In the genomic region with DNA sequence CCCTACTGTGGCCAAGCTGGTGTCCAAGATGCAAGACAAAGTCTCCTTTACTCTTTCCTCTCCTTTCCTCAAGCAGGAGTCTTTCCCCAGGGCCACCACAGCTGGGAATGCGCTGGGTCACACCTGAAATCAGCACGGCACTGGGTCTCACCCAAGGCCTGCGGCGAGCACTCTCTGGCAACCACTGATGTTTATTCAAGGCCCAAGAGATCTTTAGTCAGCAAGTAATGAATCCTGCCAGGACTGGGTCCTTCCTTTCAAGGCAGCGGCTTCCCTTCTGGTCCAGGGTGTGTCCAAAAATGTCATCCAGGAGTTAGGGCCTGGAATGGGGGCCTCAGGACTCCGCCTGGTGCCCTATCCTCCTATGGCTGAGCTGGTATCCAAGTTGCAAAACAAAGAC, we compare ENCODE assay signal across 23 cellular contexts. TPM values are rescaled to one million over a fixed set of nuclear protein-coding genes. Genes with fewer than 3 reads are reported as not detected.
"Had no signal": no experiment of that assay in that cellular context is flagged by ENCODE, and none has a peak within 500 bp of the region (broad histone marks: within the 10 kb centered on the region; RNA-seq: fewer than 3 reads in every experiment).

No MANE protein-coding gene starts in this region.

- H3K36me3 Mint-ChIP-seq: activated CD8-positive, alpha-beta memory T cell treated with anti-CD3 and anti-CD28 coated beads, Interleukin-2, amount 10 ng/mL, durations not matched to agents 7 days and 5 days; activated naive CD8-positive, alpha-beta T cell treated with anti-CD3 and anti-CD28 coated beads, Interleukin-2, amount 10 ng/mL, durations not matched to agents 7 days and 5 days had no signal

- H3K27ac Mint-ChIP-seq: activated CD4-positive, alpha-beta memory T cell treated with anti-CD3 and anti-CD28 coated beads, Interleukin-2, amount 10 ng/mL, durations not matched to agents 7 days and 5 days; activated CD8-positive, alpha-beta memory T cell treated with anti-CD3 and anti-CD28 coated beads, Interleukin-2, amount 10 ng/mL, durations not matched to agents 7 days and 5 days; activated naive CD8-positive, alpha-beta T cell treated with anti-CD3 and anti-CD28 coated beads, Interleukin-2, amount 10 ng/mL, durations not matched to agents 7 days and 5 days; endodermal cell had no signal

- H3K27me3 ChIP-seq: body of pancreas, colonic mucosa, hepatocyte, tibial nerve, uterus had no signal

- H3K4me1 ChIP-seq: body of pancreas, colonic mucosa, uterus had no signal

- H3K9me3 ChIP-seq: body of pancreas, colonic mucosa, tibial nerve, uterus had no signal

- DNase-seq: activated CD4-positive, alpha-beta memory T cell treated with anti-CD3 and anti-CD28 coated beads, Interleukin-2, amount 10 ng/mL, durations not matched to agents 7 days and 5 days; activated CD4-positive, alpha-beta T cell treated with anti-CD3 and anti-CD28 coated beads for 48 hours; activated CD4-positive, CD25-positive, alpha-beta regulatory T cell; activated CD8-positive, alpha-beta memory T cell treated with anti-CD3 and anti-CD28 coated beads, Interleukin-2, amount 10 ng/mL, durations not matched to agents 7 days and 5 days; activated naive CD8-positive, alpha-beta T cell treated with anti-CD3 and anti-CD28 coated beads, Interleukin-2, amount 10 ng/mL, durations not matched to agents 7 days and 5 days; amygdala; body of pancreas; central memory CD4-positive, alpha-beta T cell; colonic mucosa; endodermal cell; left colon; midbrain; stimulated activated CD4-positive, alpha-beta T cell treated with anti-CD3 and anti-CD28 coated beads, Interleukin-4, amount 100 ng/mL, for 4 hours; stimulated activated naive CD4-positive, alpha-beta T cell; T-helper 1 cell; T-helper 9 cell; uterus had no signal

- H3K4me3 Mint-ChIP-seq: activated CD4-positive, alpha-beta memory T cell treated with anti-CD3 and anti-CD28 coated beads, Interleukin-2, amount 10 ng/mL, durations not matched to agents 7 days and 5 days; activated CD8-positive, alpha-beta memory T cell treated with anti-CD3 and anti-CD28 coated beads, Interleukin-2, amount 10 ng/mL, durations not matched to agents 7 days and 5 days; activated naive CD8-positive, alpha-beta T cell treated with anti-CD3 and anti-CD28 coated beads, Interleukin-2, amount 10 ng/mL, durations not matched to agents 7 days and 5 days; endodermal cell had no signal

- H3K27ac ChIP-seq: body of pancreas, colonic mucosa, hepatocyte, tibial nerve, uterus had no signal

- H3K27me3 Mint-ChIP-seq: activated CD8-positive, alpha-beta memory T cell treated with anti-CD3 and anti-CD28 coated beads, Interleukin-2, amount 10 ng/mL, durations not matched to agents 7 days and 5 days had no signal

- H3K4me1 Mint-ChIP-seq: activated CD4-positive, alpha-beta memory T cell treated with anti-CD3 and anti-CD28 coated beads, Interleukin-2, amount 10 ng/mL, durations not matched to agents 7 days and 5 days; activated naive CD8-positive, alpha-beta T cell treated with anti-CD3 and anti-CD28 coated beads, Interleukin-2, amount 10 ng/mL, durations not matched to agents 7 days and 5 days; endodermal cell had no signal

- H3K9me3 Mint-ChIP-seq: activated CD4-positive, alpha-beta memory T cell treated with anti-CD3 and anti-CD28 coated beads, Interleukin-2, amount 10 ng/mL, durations not matched to agents 7 days and 5 days; activated naive CD8-positive, alpha-beta T cell treated with anti-CD3 and anti-CD28 coated beads, Interleukin-2, amount 10 ng/mL, durations not matched to agents 7 days and 5 days; endodermal cell had no signal

- ATAC-seq: activated CD8-positive, alpha-beta memory T cell treated with anti-CD3 and anti-CD28 coated beads, Interleukin-2, amount 10 ng/mL, durations not matched to agents 7 days and 5 days; body of pancreas; left colon; sciatic nerve had no signal

- H3K36me3 ChIP-seq: colonic mucosa, tibial nerve, uterus had no signal

- H3K4me3 ChIP-seq: body of pancreas, colonic mucosa, hepatocyte, lung, smooth muscle cell, tibial nerve, uterus had no signal

RNA-seq across cellular contexts. Expression of a gene that starts 41.9 kb away (rescaled TPM):
- total RNA-seq: body of pancreas, sciatic nerve had no signal

RNA-seq across cellular contexts. Expression of a gene that starts 42.6 kb away (rescaled TPM):
- total RNA-seq: activated CD4-positive, alpha-beta memory T cell treated with anti-CD3 and anti-CD28 coated beads, Interleukin-2, amount 10 ng/mL, durations not matched to agents 7 days and 5 days; activated CD8-positive, alpha-beta memory T cell treated with anti-CD3 and anti-CD28 coated beads, Interleukin-2, amount 10 ng/mL, durations not matched to agents 7 days and 5 days; activated naive CD8-positive, alpha-beta T cell treated with anti-CD3 and anti-CD28 coated beads, Interleukin-2, amount 10 ng/mL, durations not matched to agents 7 days and 5 days; myocyte had no signal
